In genomic region chr17:80221401-80221800, GRCh38 we compare ENCODE assay signal across 1 cellular context.
TF ChIP-seq lines count a peak whose summit lies in the region.

No MANE protein-coding gene starts in this region.

TF ChIP-seq in H1, 55 proteins besides CTCF, POLR2A, EP300 and RAD21:
- TF ChIP-seq, protein P1, sequence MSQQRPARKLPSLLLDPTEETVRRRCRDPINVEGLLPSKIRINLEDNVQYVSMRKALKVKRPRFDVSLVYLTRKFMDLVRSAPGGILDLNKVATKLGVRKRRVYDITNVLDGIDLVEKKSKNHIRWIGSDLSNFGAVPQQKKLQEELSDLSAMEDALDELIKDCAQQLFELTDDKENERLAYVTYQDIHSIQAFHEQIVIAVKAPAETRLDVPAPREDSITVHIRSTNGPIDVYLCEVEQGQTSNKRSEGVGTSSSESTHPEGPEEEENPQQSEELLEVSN (IDR thresholded peaks at IDR 0.05) = no peak
- TF ChIP-seq TEAD4 (IDR thresholded peaks at IDR 0.05; ENCODE audit: low read depth, low read length) (no peak), SUZ12 (IDR thresholded peaks at IDR 0.05; ENCODE audit: low read length) (no peak), TBP (IDR thresholded peaks at IDR 0.05; ENCODE audit: low read depth, low read length) (no peak)
TF ChIP-seq in H1: peak in this region for 0.
